Comparison of ENCODE assay signal across 20 cellular contexts in the genomic region with DNA sequence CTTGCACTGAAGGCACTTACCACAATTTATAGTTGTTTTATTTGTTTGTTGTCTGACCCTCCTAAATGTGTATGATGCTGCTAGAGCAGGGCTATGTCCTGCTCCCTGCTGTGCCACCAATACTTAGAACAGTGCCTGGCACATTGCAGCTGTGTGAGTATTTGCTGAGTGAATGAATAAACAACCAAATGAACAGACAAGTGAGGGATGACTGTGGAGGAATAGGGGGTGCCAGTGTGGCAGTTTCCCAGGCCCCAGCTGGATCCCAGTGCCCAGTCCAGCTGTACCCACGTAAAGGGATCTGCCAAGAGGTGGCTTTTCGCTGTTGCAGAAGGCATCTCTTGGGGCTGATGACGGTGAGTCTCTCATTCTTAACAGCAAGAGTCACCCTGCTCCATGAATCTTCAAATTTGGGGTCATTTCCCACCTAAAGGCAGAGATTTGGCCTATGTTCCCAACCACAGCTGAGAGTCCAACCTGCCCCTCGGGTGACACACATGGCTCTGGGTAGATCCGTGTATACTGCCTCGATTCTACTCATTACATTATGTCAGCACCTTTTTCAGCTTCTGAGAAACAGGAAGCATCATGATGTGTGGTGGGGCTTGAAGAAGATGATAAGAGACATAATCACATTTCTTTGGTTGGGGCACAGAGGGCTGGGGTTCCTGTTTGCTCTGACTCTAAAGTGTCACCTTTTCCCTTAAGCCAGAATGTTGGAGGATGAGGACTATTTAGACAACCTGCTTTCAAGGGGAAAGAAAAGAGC. TPM values are rescaled to one million over a fixed set of nuclear protein-coding genes. Genes with fewer than 3 reads are reported as not detected.
DNase-seq lines count a peak whose midpoint lies in the region; ATAC-seq and TF ChIP-seq lines count a peak whose summit lies in the region.
"Had no signal": no experiment of that assay in that cellular context is flagged by ENCODE, and none has a peak within 500 bp of the region (broad histone marks: within the 10 kb centered on the region; RNA-seq: fewer than 3 reads in every experiment).

No MANE protein-coding gene starts in this region.

- WGBS in upper lobe of left lung, 2 donors = 54 to 63% methylated on average over 6 of the region's 6 CpGs

- ATAC-seq in central memory CD8-positive, alpha-beta T cell (replicated peaks; ENCODE audit: extremely low read depth, poor library complexity, severe bottlenecking) = peak; percentile 57
- peak; percentile 21 for ATAC-seq in stimulated activated naive CD8-positive, alpha-beta T cell treated with anti-CD3 and anti-CD28 coated beads, Interleukin-15, Interleukin-2, amounts not matched to agents 100 U/mL and 50 U/mL, for 24 hours
- no peak for ATAC-seq in upper lobe of left lung (ENCODE audit: low FRiP score in 2 of 2)

- peaks cover 7% of the 10 kb centered on the region for H3K27me3 Mint-ChIP-seq in activated T-cell treated with anti-CD3 and anti-CD28 coated beads, Interleukin-2, amount 50 U/mL, for 24 hours
- peaks cover 20% of the 10 kb centered on the region for H3K27me3 Mint-ChIP-seq in central memory CD8-positive, alpha-beta T cell
- peaks cover 29% of the 10 kb centered on the region for H3K27me3 Mint-ChIP-seq in type B pancreatic cell

- no peaks in the 10 kb centered on the region for H3K27me3 ChIP-seq in upper lobe of left lung

- H3K9me3 Mint-ChIP-seq in activated T-cell treated with anti-CD3 and anti-CD28 coated beads, Interleukin-2, amount 50 U/mL, for 24 hours = peaks cover 2% of the 10 kb centered on the region
- H3K9me3 Mint-ChIP-seq in central memory CD8-positive, alpha-beta T cell = no peaks in the 10 kb centered on the region
- H3K9me3 Mint-ChIP-seq in type B pancreatic cell = no peaks in the 10 kb centered on the region
- H3K9me3 Mint-ChIP-seq: dendritic cell treated with granulocyte-macrophage colony-stimulating factor and Interleukin-4, amounts not matched to agents 40 ng/mL and 50 ng/mL, for 4 days had no signal

- peak overlapping the region; percentile 35 for H3K27ac Mint-ChIP-seq in activated T-cell treated with anti-CD3 and anti-CD28 coated beads, Interleukin-2, amount 50 U/mL, for 24 hours
- no peak overlapping the region for H3K27ac Mint-ChIP-seq in central memory CD8-positive, alpha-beta T cell (ENCODE audit: low read depth)
- H3K27ac Mint-ChIP-seq in type B pancreatic cell = no peak overlapping the region
- H3K27ac Mint-ChIP-seq: dendritic cell treated with granulocyte-macrophage colony-stimulating factor and Interleukin-4, amounts not matched to agents 40 ng/mL and 50 ng/mL, for 4 days had no signal

- no peak for TF ChIP-seq POLR2A in upper lobe of left lung (IDR thresholded peaks at IDR 0.05)

- H3K4me1 ChIP-seq in upper lobe of left lung = peaks cover 0 to 6% (median 2%) of the 10 kb centered on the region in 4 donors
- H3K4me1 ChIP-seq: HAP-1 had no signal

- no peaks in the 10 kb centered on the region for H3K36me3 Mint-ChIP-seq in activated T-cell treated with anti-CD3 and anti-CD28 coated beads, Interleukin-2, amount 50 U/mL, for 24 hours (ENCODE audit: low read depth)
- no peaks in the 10 kb centered on the region for H3K36me3 Mint-ChIP-seq in central memory CD8-positive, alpha-beta T cell (ENCODE audit: insufficient read depth)
- no peaks in the 10 kb centered on the region for H3K36me3 Mint-ChIP-seq in type B pancreatic cell

- H3K9me3 ChIP-seq in upper lobe of left lung = no peaks in the 10 kb centered on the region
- H3K9me3 ChIP-seq: HAP-1 had no signal

- H3K36me3 ChIP-seq in upper lobe of left lung = no peaks in the 10 kb centered on the region
- H3K36me3 ChIP-seq: HAP-1 had no signal

- TF ChIP-seq EP300 in upper lobe of left lung (IDR thresholded peaks at IDR 0.05) = no peak

- DNase-seq in activated T-cell treated with anti-CD3 and anti-CD28 coated beads, Interleukin-2, amount 50 U/mL, for 24 hours = no peak
- DNase-seq in activated T-cell treated with anti-CD3 and anti-CD28 coated beads for 4 hours (no peak), SKM-1 treated with dmso at 0.1 percent for 144 hours (lab: John Stamatoyannopoulos, UW; ENCODE audit: unreplicated experiment) (peak; percentile 17), upper lobe of left lung (no peak), NCI-H1436 (lab: John Stamatoyannopoulos, UW) (no peak), type B pancreatic cell (ENCODE audit: extremely low spot score, unreplicated experiment) (no peak)
- DNase-seq in central memory CD8-positive, alpha-beta T cell (ENCODE audit: low spot score in 2 of 2) = no peak
- no peak for DNase-seq in stimulated activated naive CD8-positive, alpha-beta T cell treated with anti-CD3 and anti-CD28 coated beads, Interleukin-15, Interleukin-2, amounts not matched to agents 100 U/mL and 50 U/mL, for 24 hours
- DNase-seq: activated CD8-positive, alpha-beta memory T cell treated with anti-CD3 and anti-CD28 coated beads, Interleukin-2, amount 50 U/mL, for 48 hours; NCI-H1105; NCI-H510A; PC-9 had no signal

- no peak overlapping the region for H3K4me3 Mint-ChIP-seq in activated T-cell treated with anti-CD3 and anti-CD28 coated beads, Interleukin-2, amount 50 U/mL, for 24 hours
- no peak overlapping the region for H3K4me3 Mint-ChIP-seq in central memory CD8-positive, alpha-beta T cell
- no peak overlapping the region for H3K4me3 Mint-ChIP-seq in type B pancreatic cell
- H3K4me3 Mint-ChIP-seq: dendritic cell treated with granulocyte-macrophage colony-stimulating factor and Interleukin-4, amounts not matched to agents 40 ng/mL and 50 ng/mL, for 4 days had no signal

- H3K4me3 ChIP-seq in upper lobe of left lung = no peak overlapping the region
- H3K4me3 ChIP-seq: HAP-1, lung, PC-9, smooth muscle cell had no signal

- no peak for TF ChIP-seq CTCF in upper lobe of left lung (IDR thresholded peaks at IDR 0.05)
- no peak for TF ChIP-seq CTCF in type B pancreatic cell (conservative IDR thresholded peaks at IDR 0.05)

- no peak overlapping the region for H3K27ac ChIP-seq in upper lobe of left lung
- H3K27ac ChIP-seq: PC-9 had no signal

- H3K4me1 Mint-ChIP-seq in activated T-cell treated with anti-CD3 and anti-CD28 coated beads, Interleukin-2, amount 50 U/mL, for 24 hours (ENCODE audit: low read depth) = peaks cover 49% of the 10 kb centered on the region
- H3K4me1 Mint-ChIP-seq in central memory CD8-positive, alpha-beta T cell = peaks cover 26% of the 10 kb centered on the region
- peaks cover 5% of the 10 kb centered on the region for H3K4me1 Mint-ChIP-seq in type B pancreatic cell (ENCODE audit: unreplicated experiment)

RNA-seq across cellular contexts. Expression of a gene that starts 14.3 kb away (rescaled TPM):
- total RNA-seq in upper lobe of left lung (1 to 10 TPM in 1 of 6 donors, not detected in 5; 1.2 TPM), type B pancreatic cell (ENCODE audit: low replicate concordance) (not detected in 2 replicates)
- total RNA-seq: A673, astrocyte, HT-29, lung, omental fat pad, PC-9, smooth muscle cell had no signal

RNA-seq across cellular contexts. Expression of a gene that starts 27.7 kb away (rescaled TPM):
- 100 to 1,000 TPM in 1 of 6 donors, 10 to 100 TPM in 5; 26.2 to 105 (median 33.3) TPM for total RNA-seq in upper lobe of left lung
- 41.3 and 50.1 TPM in 2 replicates for total RNA-seq in type B pancreatic cell (ENCODE audit: low replicate concordance)

RNA-seq across cellular contexts. Expression of a gene that starts 38.5 kb away (rescaled TPM):
- 10 to 100 TPM; 42.1 to 94.3 (median 79.3) TPM for total RNA-seq in upper lobe of left lung
- total RNA-seq in type B pancreatic cell (ENCODE audit: low replicate concordance) = 50.1 and 77.4 TPM in 2 replicates

Comparison
In these comparisons a context has a peak if more than half of its experiments do, and no peak if none do; other contexts are left out.
1. ATAC-seq: peak in central memory CD8-positive, alpha-beta T cell (single experiment) and stimulated activated naive CD8-positive, alpha-beta T cell treated with anti-CD3 and anti-CD28 coated beads, Interleukin-15, Interleukin-2, amounts not matched to agents 100 U/mL and 50 U/mL, for 24 hours (single experiment); none in upper lobe of left lung (0 of 2).